13 cellular contexts compared by ENCODE assay signal in the genomic region with DNA sequence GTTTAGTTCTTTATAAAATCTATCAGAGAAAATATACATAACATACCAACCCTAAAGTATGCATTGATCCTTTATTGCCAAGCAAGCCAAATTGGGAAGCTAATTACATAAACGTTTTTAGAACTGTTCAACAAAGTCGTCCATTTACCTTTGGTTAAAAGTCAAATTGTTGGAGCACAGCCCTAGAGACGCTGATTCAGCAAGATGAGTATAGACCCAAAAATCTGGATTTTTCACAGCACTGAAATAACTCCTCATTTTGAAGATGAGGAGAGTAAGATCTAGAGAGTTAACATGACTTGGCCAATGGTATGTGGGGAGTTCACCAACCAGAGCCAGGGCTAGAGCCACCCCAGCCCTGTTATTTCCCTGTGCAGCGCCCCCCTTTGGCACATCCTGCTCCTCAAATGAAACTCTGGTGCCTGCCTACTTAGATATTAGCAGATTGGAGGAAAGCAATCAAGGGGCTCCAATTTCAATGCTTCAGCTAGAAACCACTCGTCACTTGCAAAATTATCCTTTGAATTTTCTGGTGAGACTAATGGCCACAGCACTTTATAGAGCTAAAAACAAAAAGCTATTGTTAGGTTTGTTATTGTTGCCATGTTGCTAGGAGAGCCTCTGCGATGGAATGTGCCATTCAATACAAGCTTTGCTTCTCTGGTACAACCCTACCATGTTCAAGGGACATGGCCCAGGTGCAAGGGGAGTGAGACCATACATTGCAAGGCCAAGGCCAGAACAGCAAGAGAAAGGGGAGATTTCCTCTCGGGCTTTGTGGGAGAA.
A peak's percentile ranks its signal among the peaks of the same experiment; 100 is the strongest.
DNase-seq lines count a peak whose midpoint lies in the region; ATAC-seq and TF ChIP-seq lines count a peak whose summit lies in the region.
"Had no signal": no experiment of that assay in that cellular context is flagged by ENCODE, and none has a peak within 500 bp of the region (broad histone marks: within the 10 kb centered on the region; RNA-seq: fewer than 3 reads in every experiment).

No MANE protein-coding gene starts in this region.

- H4K8ac ChIP-seq in neuronal stem cell (ENCODE audit: low read depth, low read length), result no peak overlapping the region

- H3K36me3 Mint-ChIP-seq in GM23338 (ENCODE audit: low read depth), result no peaks in the 10 kb centered on the region
- no peaks in the 10 kb centered on the region for H3K36me3 Mint-ChIP-seq in activated T-cell treated with anti-CD3 and anti-CD28 coated beads, Interleukin-2, amount 50 U/mL, for 72 hours (ENCODE audit: insufficient read depth in 2 of 2)
- H3K36me3 Mint-ChIP-seq: CD4-positive, alpha-beta memory T cell had no signal

- H3F3A ChIP-seq in GM23338 (replicated peaks; ENCODE audit: low read depth), result no peaks in the 10 kb centered on the region

- H3K14ac ChIP-seq in neuronal stem cell (ENCODE audit: low read length), result no peak overlapping the region

- H3K36me3 ChIP-seq in GM23338 (ENCODE audit: insufficient read depth), result no peaks in the 10 kb centered on the region
- H3K36me3 ChIP-seq in neuronal stem cell (replicated peaks in 1 of 2; ENCODE audit: control insufficient read depth in 2 of 2, insufficient read depth in 2 of 2, low read length in 2 of 2), result no peaks in the 10 kb centered on the region

- H3K79me2 ChIP-seq in GM23338 (replicated peaks; ENCODE audit: insufficient read depth), result no peaks in the 10 kb centered on the region

- no peak overlapping the region for H2BK15ac ChIP-seq in neuronal stem cell (ENCODE audit: low read length)

- peaks cover 2% of the 10 kb centered on the region; the same call in 1 of the 3 replicates for H3K4me1 Mint-ChIP-seq in GM23338
- H3K4me1 Mint-ChIP-seq in activated T-cell treated with anti-CD3 and anti-CD28 coated beads, Interleukin-2, amount 50 U/mL, for 72 hours (ENCODE audit: low read depth), result no peaks in the 10 kb centered on the region

- H3K4ac ChIP-seq in neuronal stem cell (ENCODE audit: low read length), result no peak overlapping the region

- H2BK120ac ChIP-seq in neuronal stem cell (ENCODE audit: low read depth, low read length), result no peak overlapping the region

- TF ChIP-seq CTCF in GM23338 (conservative IDR thresholded peaks at IDR 0.05; ENCODE audit: low read depth in 2 of 2) (peak; percentile 67 to 69), fibroblast of pulmonary artery (IDR thresholded peaks at IDR 0.05; ENCODE audit: low read length, missing control alignments) (no peak), foreskin fibroblast (IDR thresholded peaks at IDR 0.05; ENCODE audit: low read depth, low read length) (no peak)

- no peaks in the 10 kb centered on the region for H3K27me3 Mint-ChIP-seq in GM23338 (ENCODE audit: insufficient read depth, low read depth, poor library complexity)
- no peaks in the 10 kb centered on the region for H3K27me3 Mint-ChIP-seq in activated T-cell treated with anti-CD3 and anti-CD28 coated beads, Interleukin-2, amount 50 U/mL, for 72 hours (ENCODE audit: low read depth)
- H3K27me3 Mint-ChIP-seq: CD4-positive, alpha-beta memory T cell had no signal

- DNase-seq in GM23338 (ENCODE audit: low spot score), result peak; percentile 77
- DNase-seq in RPMI7951 (ENCODE audit: low read depth), result peak; percentile 66
- DNase-seq in fibroblast of pulmonary artery (ENCODE audit: low read depth), result peak; percentile 42
- peak; percentile 57 for DNase-seq in neuronal stem cell (ENCODE audit: low spot score)
- no peak for DNase-seq in activated T-cell treated with anti-CD3 and anti-CD28 coated beads, Interleukin-2, amount 50 U/mL, for 72 hours
- no peak for DNase-seq in activated CD8-positive, alpha-beta memory T cell treated with anti-CD3 and anti-CD28 coated beads, Interleukin-2, amount 50 U/mL, for 48 hours
- no peak for DNase-seq in NCI-H82 treated with DMSO at 0.1 percent for 48 hours (lab: John Stamatoyannopoulos, UW; ENCODE audit: unreplicated experiment)
- no peak for DNase-seq in foreskin fibroblast
- DNase-seq: CD4-positive, alpha-beta memory T cell; NCI-H446; SIG-M5; substantia nigra had no signal

- H3K27me3 ChIP-seq in GM23338 (ENCODE audit: insufficient read depth) (no peaks in the 10 kb centered on the region), neuronal stem cell (ENCODE audit: control insufficient read depth in 3 of 3, insufficient read depth in 3 of 3, low read depth in 1 of 3, low read length in 3 of 3) (no peaks in the 10 kb centered on the region)

- WGBS in neuronal stem cell (ENCODE audit: extremely low coverage in 2 of 2, insufficient read length in 2 of 2, insufficient replicate concordance in 1 of 2), 2 donors, result no CpG with 5 or more reads among the region's 7 CpGs

- H3K23ac ChIP-seq in neuronal stem cell (ENCODE audit: low read depth, low read length, poor library complexity), result no peak overlapping the region

- H2BK12ac ChIP-seq in neuronal stem cell (ENCODE audit: low read length), result no peak overlapping the region

- no peak overlapping the region; the same call in 1 of the 2 replicates for H3K27ac Mint-ChIP-seq in GM23338
- H3K27ac Mint-ChIP-seq in activated T-cell treated with anti-CD3 and anti-CD28 coated beads, Interleukin-2, amount 50 U/mL, for 72 hours, result no peak overlapping the region
- H3K27ac Mint-ChIP-seq: CD4-positive, alpha-beta memory T cell had no signal

- no peaks in the 10 kb centered on the region; the same call in 2 of the 3 replicates for H3K9me3 Mint-ChIP-seq in GM23338
- H3K9me3 Mint-ChIP-seq in activated T-cell treated with anti-CD3 and anti-CD28 coated beads, Interleukin-2, amount 50 U/mL, for 72 hours, result no peaks in the 10 kb centered on the region

- no peak overlapping the region for H3K27ac ChIP-seq in GM23338 (ENCODE audit: low read depth)
- H3K27ac ChIP-seq in neuronal stem cell (replicated peaks; ENCODE audit: low read length), result no peak overlapping the region
- H3K27ac ChIP-seq: VCaP had no signal

- no peaks in the 10 kb centered on the region for H3K79me1 ChIP-seq in neuronal stem cell (ENCODE audit: low read depth, low read length)

- no peak overlapping the region for H3K4me2 ChIP-seq in GM23338
- H3K4me2 ChIP-seq in neuronal stem cell (ENCODE audit: insufficient read depth, low read length, poor library complexity, severe bottlenecking), result no peak overlapping the region

- no peaks in the 10 kb centered on the region for H3K9me3 ChIP-seq in neuronal stem cell (replicated peaks in 1 of 2; ENCODE audit: control insufficient read depth in 2 of 2, insufficient read depth in 1 of 2, low read depth in 1 of 2, low read length in 2 of 2)

- no peak overlapping the region for H3K9ac ChIP-seq in neuronal stem cell (ENCODE audit: low read depth, low read length, poor library complexity)

- no peak overlapping the region for H3K18ac ChIP-seq in neuronal stem cell (ENCODE audit: low read length)

- no peak overlapping the region for H3K4me3 ChIP-seq in GM23338
- no peak overlapping the region for H3K4me3 ChIP-seq in fibroblast of pulmonary artery (replicated peaks; ENCODE audit: low read depth, low read length)
- H3K4me3 ChIP-seq in neuronal stem cell (ENCODE audit: low read length in 2 of 2), result no peak overlapping the region
- H3K4me3 ChIP-seq in foreskin fibroblast (ENCODE audit: low read depth in 1 of 2, low read length in 2 of 2), result no peak overlapping the region

- no peak overlapping the region for H4K91ac ChIP-seq in neuronal stem cell (ENCODE audit: low read depth, low read length, poor library complexity)

- H4K20me1 ChIP-seq in GM23338 (replicated peaks; ENCODE audit: insufficient read depth), result no peaks in the 10 kb centered on the region

- peak; percentile 85 for ATAC-seq in GM23338
- ATAC-seq in activated T-cell treated with anti-CD3 and anti-CD28 coated beads, Interleukin-2, amount 50 U/mL, for 72 hours (replicated peaks in 1 of 2), result no peak

- no peaks in the 10 kb centered on the region for H3K9me2 ChIP-seq in GM23338 (ENCODE audit: insufficient read depth)

- no peaks in the 10 kb centered on the region for H3K4me1 ChIP-seq in GM23338 (ENCODE audit: insufficient read depth)
- H3K4me1 ChIP-seq in neuronal stem cell (ENCODE audit: control insufficient read depth in 2 of 2, insufficient read depth in 1 of 2, low read depth in 1 of 2, low read length in 2 of 2), result peaks cover 5 to 26% of the 10 kb centered on the region in 2 donors

- no peak overlapping the region for H2AK5ac ChIP-seq in neuronal stem cell (ENCODE audit: low read depth, low read length)

- H2BK5ac ChIP-seq in neuronal stem cell (ENCODE audit: low read length), result no peak overlapping the region

- no peak overlapping the region for H3K4me3 Mint-ChIP-seq in GM23338
- no peak overlapping the region for H3K4me3 Mint-ChIP-seq in activated T-cell treated with anti-CD3 and anti-CD28 coated beads, Interleukin-2, amount 50 U/mL, for 72 hours
- H3K4me3 Mint-ChIP-seq: CD4-positive, alpha-beta memory T cell had no signal

- no peak overlapping the region for H2AFZ ChIP-seq in GM23338
- H2AFZ ChIP-seq in neuronal stem cell (ENCODE audit: low read length), result no peak overlapping the region

TF ChIP-seq in GM23338, 12 proteins besides CTCF, POLR2A, EP300 and RAD21 (continues in another document):
- TF ChIP-seq EZH2phosphoT487 (IDR thresholded peaks at IDR 0.05; ENCODE audit: unreplicated experiment) (no peak), ZNF331 (CRISPR knock-in tag; IDR thresholded peaks at IDR 0.05; ENCODE audit: low read depth) (no peak), JUNB (IDR thresholded peaks at IDR 0.05; ENCODE audit: unreplicated experiment) (no peak), STAT1 (IDR thresholded peaks at IDR 0.05; ENCODE audit: unreplicated experiment) (no peak), EZH2 (IDR thresholded peaks at IDR 0.05; ENCODE audit: low read depth, unreplicated experiment) (no peak)

Comparison
In these comparisons a context has a peak if more than half of its experiments do, and no peak if none do; other contexts are left out.
1. DNase-seq: peak in GM23338 (single experiment), RPMI7951 (single experiment), fibroblast of pulmonary artery (single experiment) and neuronal stem cell (single experiment); none in activated T-cell treated with anti-CD3 and anti-CD28 coated beads, Interleukin-2, amount 50 U/mL, for 72 hours (0 of 2), activated CD8-positive, alpha-beta memory T cell treated with anti-CD3 and anti-CD28 coated beads, Interleukin-2, amount 50 U/mL, for 48 hours (single experiment), NCI-H82 treated with DMSO at 0.1 percent for 48 hours (single experiment) and foreskin fibroblast (0 of 2).
2. CTCF ChIP-seq: peak in GM23338 (2 of 2); none in fibroblast of pulmonary artery (single experiment) and foreskin fibroblast (single experiment).